Comparison of ENCODE assay signal across 8 cellular contexts in the genomic region with DNA sequence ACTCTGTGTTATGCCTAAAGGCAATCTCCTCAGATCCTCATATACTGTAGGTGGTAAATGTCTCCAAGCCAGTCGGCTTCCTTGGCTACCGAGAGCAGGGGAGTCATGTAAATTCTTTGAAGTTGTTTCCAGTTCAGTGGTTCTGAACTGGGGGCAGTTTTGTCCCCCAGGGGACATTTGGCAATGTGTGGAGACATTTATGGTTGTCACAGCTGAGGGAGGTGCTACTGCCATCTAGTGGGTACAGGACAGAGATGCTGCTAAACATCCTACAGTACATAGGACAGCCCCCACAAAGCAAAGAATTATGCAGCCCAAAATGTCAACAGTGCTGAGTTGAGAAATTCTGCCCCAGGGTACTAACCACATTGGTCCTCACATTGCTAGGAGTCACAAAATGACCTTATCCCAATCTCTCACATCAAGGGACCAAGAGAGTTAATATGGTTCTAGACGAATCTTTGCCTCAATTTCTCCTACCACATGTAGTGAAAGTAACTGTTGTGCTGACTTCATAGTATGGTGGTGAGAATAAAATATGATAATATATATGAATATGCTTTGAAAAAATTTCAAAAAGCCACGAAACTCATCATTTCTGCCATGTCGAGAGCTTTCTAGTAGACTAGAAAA.
DNase-seq lines count a peak whose midpoint lies in the region; ATAC-seq and TF ChIP-seq lines count a peak whose summit lies in the region.

No MANE protein-coding gene starts in this region.

- H3K36me3 ChIP-seq in NT2/D1 (ENCODE audit: insufficient read depth, insufficient read length, low read length) (no peaks in the 10 kb centered on the region), colonic mucosa (no peaks in the 10 kb centered on the region)

- H3K27me3 ChIP-seq in NT2/D1 (ENCODE audit: insufficient read depth, insufficient read length): no peaks in the 10 kb centered on the region
- H3K27me3 ChIP-seq in colonic mucosa: no peaks in the 10 kb centered on the region

- H3K27ac ChIP-seq in colonic mucosa: no peak overlapping the region

- 0 out of 2 replicates have a peak, but pooled peaks cover 7% of the 10 kb centered on the region for H3K9me3 ChIP-seq in NT2/D1 (ENCODE audit: insufficient read depth, low read length)
- H3K9me3 ChIP-seq in colonic mucosa: no peaks in the 10 kb centered on the region

- ATAC-seq in GM19452 (IDR thresholded peaks at IDR 0.05; ENCODE audit: unreplicated experiment) (peak; percentile 90), HG03342 (IDR thresholded peaks at IDR 0.05; ENCODE audit: unreplicated experiment) (peak; percentile 91), memory B cell (ENCODE audit: low read depth) (peak; percentile 79)

- intact Hi-C loops in colonic mucosa (cut with DNase I): loop anchor here (5.0 kb wide), 1 partner anchor 223 kb away; no protein-coding TSS in a partner anchor

- DNase-seq in NCI-H1417 (lab: John Stamatoyannopoulos, UW) (peak; percentile 28 to 66 (median 39)), NCI-H1417 treated with DMSO at 0.1 percent for 48 hours (lab: John Stamatoyannopoulos, UW) (no peak), NT2/D1 (ENCODE audit: low read depth, low spot score) (peak; percentile 25), colonic mucosa (peak; percentile 36), memory B cell (ENCODE audit: low spot score in 2 of 2) (peak; percentile 50 to 51), dedifferentiated amniotic fluid mesenchymal stem cell (ENCODE audit: extremely low spot score) (no peak)

- no peak overlapping the region for H3K4me3 Mint-ChIP-seq in memory B cell

- H3K36me3 Mint-ChIP-seq in memory B cell: no peaks in the 10 kb centered on the region

- H3K9ac ChIP-seq in NT2/D1 (ENCODE audit: insufficient read length, low read depth) (no peak overlapping the region), colonic mucosa (ENCODE audit: low read depth in 2 of 2, low read length in 2 of 2) (no peak overlapping the region)

- H3K27ac Mint-ChIP-seq in memory B cell: peak overlapping the region; percentile 84

- no peak overlapping the region for H3K4me3 ChIP-seq in NT2/D1 (ENCODE audit: insufficient read length, low read depth)
- H3K4me3 ChIP-seq in colonic mucosa: no peak overlapping the region

- TF ChIP-seq CTCF in colonic mucosa (IDR thresholded peaks at IDR 0.05): peak; percentile 68

- H3K9me3 Mint-ChIP-seq in memory B cell: no peaks in the 10 kb centered on the region

- peaks cover 2% of the 10 kb centered on the region for H3K27me3 Mint-ChIP-seq in memory B cell

- H3K4me1 Mint-ChIP-seq in memory B cell: peaks cover 18% of the 10 kb centered on the region

- H3K4me1 ChIP-seq in NT2/D1 (ENCODE audit: insufficient read depth, insufficient read length) (no peaks in the 10 kb centered on the region), colonic mucosa (no peaks in the 10 kb centered on the region)

Comparison
In these comparisons a context has a peak if more than half of its experiments do, and no peak if none do; other contexts are left out.
1. DNase-seq: peak in NCI-H1417 (3 of 3), NT2/D1 (single experiment), colonic mucosa (single experiment) and memory B cell (2 of 2); none in NCI-H1417 treated with DMSO at 0.1 percent for 48 hours (single experiment) and dedifferentiated amniotic fluid mesenchymal stem cell (single experiment).
2. Peak in every context shown above with its lines, with median percentiles within 50 percentile points of each other: ATAC-seq.